ENCODE assay signal across 27 cellular contexts in the genomic region with DNA sequence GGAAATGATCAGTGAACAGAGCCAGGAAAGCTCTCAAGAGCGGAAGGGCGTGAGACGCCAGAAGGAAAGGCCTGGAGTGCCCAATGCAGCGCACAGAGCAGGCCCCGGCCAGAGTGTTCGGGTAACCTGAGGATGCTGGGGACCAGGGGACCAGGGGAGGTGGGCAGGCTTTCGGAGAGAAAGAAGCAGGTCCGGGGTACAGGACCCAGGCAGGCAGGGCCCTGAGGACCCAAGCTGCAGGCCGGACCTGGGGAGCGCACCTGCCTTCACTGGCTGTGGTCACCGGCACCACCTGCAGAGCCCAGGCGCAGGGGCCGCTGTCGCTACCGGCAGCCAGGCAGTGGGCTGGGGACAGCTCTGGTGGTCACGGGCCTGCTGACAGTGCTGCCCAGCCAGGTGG.
A peak's percentile ranks its signal among the peaks of the same experiment; 100 is the strongest.
DNase-seq lines count a peak whose midpoint lies in the region; ATAC-seq, FAIRE-seq and TF ChIP-seq lines count a peak whose summit lies in the region.
"Had no signal": no experiment of that assay in that cellular context is flagged by ENCODE, and none has a peak within 500 bp of the region (broad histone marks: within the 10 kb centered on the region; RNA-seq: fewer than 3 reads in every experiment).

No MANE protein-coding gene starts in this region.

- H4K20me1 ChIP-seq in HepG2 (ENCODE audit: insufficient read depth, low read length): no peaks in the 10 kb centered on the region

- CTCF ChIA-PET in HepG2 (lab: Yijun Ruan, JAX; ENCODE audit: low intra/inter-chr PET ratio, low total read pairs): no interaction called here
- CTCF ChIA-PET in naive thymus-derived CD4-positive, alpha-beta T cell (lab: Charles Lee): no interaction called here

- peaks cover 5 to 23% (median 8%) of the 10 kb centered on the region in 5 donors for H3K36me3 Mint-ChIP-seq in naive thymus-derived CD4-positive, alpha-beta T cell
- H3K36me3 Mint-ChIP-seq in T-helper 2 cell treated with Interferon-gamma antibody and Interleukin-4, amounts not matched to agents 5 μg/mL and 100 μg/mL, for 36 hours (ENCODE audit: low read depth): peaks cover 7% of the 10 kb centered on the region
- H3K36me3 Mint-ChIP-seq: stimulated activated effector memory CD8-positive, alpha-beta T cell treated with anti-CD3 and anti-CD28 coated beads, Interleukin-12 subunit alpha, Interleukin-12 subunit beta, amount 100 ng/mL, for 72 hours had no signal

- H3K9ac ChIP-seq in liver (ENCODE audit: low read depth in 1 of 2, low read length in 2 of 2): no peak overlapping the region
- H3K9ac ChIP-seq in HepG2 (ENCODE audit: insufficient read depth, low read depth, low read length): no peak overlapping the region
- H3K9ac ChIP-seq: parathyroid adenoma had no signal

- H3K4me3 Mint-ChIP-seq in naive thymus-derived CD4-positive, alpha-beta T cell: peak overlapping the region in 6 of 10 donors; percentile 1 to 70 (median 39)
- H3K4me3 Mint-ChIP-seq in T-helper 2 cell treated with Interferon-gamma antibody and Interleukin-4, amounts not matched to agents 5 μg/mL and 100 μg/mL, for 36 hours: no peak overlapping the region
- H3K4me3 Mint-ChIP-seq: activated naive CD8-positive, alpha-beta T cell treated with anti-CD3 and anti-CD28 coated beads for 36 hours; activated T-helper 1 cell treated with anti-CD3 and anti-CD28 coated beads, Interleukin-12 subunit alpha, Interleukin-12 subunit beta, Interleukin-2, Interleukin-4 antibody, amounts not matched to agents 30 ng/mL and 10 ng/mL and 1 ng/mL, durations not matched to agents 14 hours and 24 hours and 36 hours; CD4-positive, alpha-beta memory T cell; effector memory CD8-positive, alpha-beta T cell; stimulated activated effector memory CD8-positive, alpha-beta T cell treated with anti-CD3 and anti-CD28 coated beads, Interleukin-12 subunit alpha, Interleukin-12 subunit beta, amount 100 ng/mL, for 72 hours had no signal

- FAIRE-seq in HepG2 (lab: Jason Lieb, UNC): no peak
- FAIRE-seq: colon, keratinocyte had no signal

- ATAC-seq in HepG2: no peak
- no peak for ATAC-seq in naive thymus-derived CD4-positive, alpha-beta T cell
- ATAC-seq: effector memory CD8-positive, alpha-beta T cell; gastroesophageal sphincter; HCT116; stimulated activated effector memory CD8-positive, alpha-beta T cell treated with anti-CD3 and anti-CD28 coated beads, Interleukin-12 subunit alpha, Interleukin-12 subunit beta, amount 100 ng/mL, for 72 hours had no signal

- no peak for DNase-seq in HepG2 (ENCODE audit: low spot score)
- peak; percentile 15 for DNase-seq in cerebellar cortex (ENCODE audit: low spot score)
- peak in 1 of 9 donors; percentile 15 for DNase-seq in naive thymus-derived CD4-positive, alpha-beta T cell
- no peak for DNase-seq in DMS53 treated with DMSO at 0.1 percent for 48 hours (lab: John Stamatoyannopoulos, UW; ENCODE audit: unreplicated experiment)
- no peak for DNase-seq in T-helper 2 cell treated with Interferon-gamma antibody and Interleukin-4, amounts not matched to agents 5 μg/mL and 100 μg/mL, for 36 hours (ENCODE audit: low spot score)
- DNase-seq in cerebellar nuclear complex (lab: John Stamatoyannopoulos, UW): no peak
- DNase-seq: activated naive CD8-positive, alpha-beta T cell treated with anti-CD3 and anti-CD28 coated beads for 36 hours; CD4-positive, alpha-beta memory T cell; effector memory CD8-positive, alpha-beta T cell; esophagus squamous epithelium; GF-D8; KG1; mesenchymal stem cell; NCI-H146; NCI-H2171 treated with DMSO at 0.1 percent for 48 hours; OCI-M1; stimulated activated CD4-positive, alpha-beta T cell treated with anti-CD3 and anti-CD28 coated beads, Interleukin-1b, Interleukin-23, amount 100 ng/mL, for 48 hours had no signal

- no peak overlapping the region for H2AFZ ChIP-seq in HepG2 (ENCODE audit: low read length)
- H2AFZ ChIP-seq: parathyroid adenoma had no signal

- in situ Hi-C loops in HepG2 (cut with HindIII; ENCODE audit: extremely low pct_ligation_motif_present, low pct_unique_long_range_greater_than_20kb): no loop called here

- POLR2A ChIA-PET in HepG2 (lab: Yijun Ruan, JAX): no interaction called here
- POLR2A ChIA-PET in naive thymus-derived CD4-positive, alpha-beta T cell (lab: Charles Lee): interaction anchor here (1.4 kb wide), 1 partner anchor 31 kb away, joined by 5 read pairs; no protein-coding TSS in a partner anchor

- no TSS peak for BruUV-seq in HepG2 (replicated peaks; lab: Mats Ljungman, UMichigan)

- no peak for TF ChIP-seq EP300 in HepG2 (IDR thresholded peaks at IDR 0.05; ENCODE audit: low read depth in 2 of 2, low read length in 2 of 2)
- no peak for TF ChIP-seq EP300 in HepG2 (CRISPR knock-in tag; IDR thresholded peaks at IDR 0.05; ENCODE audit: borderline replicate concordance)

- no peaks in the 10 kb centered on the region for H3K79me2 ChIP-seq in HepG2 (ENCODE audit: insufficient read depth, low read length)
- H3K79me2 ChIP-seq: parathyroid adenoma had no signal

- H3K36me3 ChIP-seq in liver (ENCODE audit: control insufficient read depth in 4 of 4, insufficient read depth in 3 of 4, low read depth in 1 of 4, low read length in 3 of 4): no peaks in the 10 kb centered on the region
- H3K36me3 ChIP-seq in HepG2 (replicated peaks in 1 of 2; ENCODE audit: control insufficient read depth in 1 of 2, insufficient read depth in 2 of 2, low read length in 2 of 2): peaks cover 5 to 18% of the 10 kb centered on the region in 2 experiments; a peak in 3 of 5 replicates
- peaks cover 0 to 6% (median 3%) of the 10 kb centered on the region in 3 experiments for H3K36me3 ChIP-seq in naive thymus-derived CD4-positive, alpha-beta T cell (ENCODE audit: control insufficient read depth in 2 of 3, insufficient read depth in 3 of 3, low read length in 3 of 3)
- H3K36me3 ChIP-seq: vagina had no signal

- peaks cover 2 to 13% (median 5%) of the 10 kb centered on the region in 4 donors for H3K4me1 ChIP-seq in liver (ENCODE audit: control insufficient read depth in 4 of 4, insufficient read depth in 4 of 4, low read length in 3 of 4)
- no peaks in the 10 kb centered on the region for H3K4me1 ChIP-seq in HepG2 (ENCODE audit: insufficient read depth, low read length)
- H3K4me1 ChIP-seq in naive thymus-derived CD4-positive, alpha-beta T cell (ENCODE audit: control insufficient read depth in 2 of 2, insufficient read depth in 2 of 2, low read length in 2 of 2): peaks cover 0 to 31% of the 10 kb centered on the region in 2 donors
- H3K4me1 ChIP-seq: gastroesophageal sphincter, parathyroid adenoma, suprapubic skin, vagina had no signal

- peaks cover 0 to 1% (median 0%) of the 10 kb centered on the region in 11 donors for H3K9me3 Mint-ChIP-seq in naive thymus-derived CD4-positive, alpha-beta T cell
- no peaks in the 10 kb centered on the region for H3K9me3 Mint-ChIP-seq in T-helper 2 cell treated with Interferon-gamma antibody and Interleukin-4, amounts not matched to agents 5 μg/mL and 100 μg/mL, for 36 hours
- H3K9me3 Mint-ChIP-seq: activated naive CD8-positive, alpha-beta T cell treated with anti-CD3 and anti-CD28 coated beads for 36 hours; activated T-helper 1 cell treated with anti-CD3 and anti-CD28 coated beads, Interleukin-12 subunit alpha, Interleukin-12 subunit beta, Interleukin-2, Interleukin-4 antibody, amounts not matched to agents 30 ng/mL and 10 ng/mL and 1 ng/mL, durations not matched to agents 14 hours and 24 hours and 36 hours; stimulated activated effector memory CD8-positive, alpha-beta T cell treated with anti-CD3 and anti-CD28 coated beads, Interleukin-12 subunit alpha, Interleukin-12 subunit beta, amount 100 ng/mL, for 72 hours had no signal

- WGBS in liver: 88% methylated on average over 16 of the region's 16 CpGs
- WGBS in HepG2 (ENCODE audit: low lambda C conversion rate): 89% methylated on average over 13 of the region's 16 CpGs

- H3K27ac ChIP-seq in liver (ENCODE audit: low read depth in 1 of 2, low read length in 2 of 2): peak overlapping the region; percentile 3 to 46
- H3K27ac ChIP-seq in HepG2 (ENCODE audit: extremely low read length, insufficient read depth, low read length): no peak overlapping the region
- no peak overlapping the region for H3K27ac ChIP-seq in naive thymus-derived CD4-positive, alpha-beta T cell (ENCODE audit: low read depth, low read length)
- H3K27ac ChIP-seq: esophagus squamous epithelium, gastroesophageal sphincter, parathyroid adenoma, suprapubic skin, vagina had no signal

- H3K27me3 ChIP-seq in liver (ENCODE audit: control insufficient read depth in 4 of 4, insufficient read depth in 4 of 4, low read length in 3 of 4) (no peaks in the 10 kb centered on the region), HepG2 (ENCODE audit: control insufficient read depth in 1 of 2, insufficient read depth in 2 of 2, low read length in 2 of 2) (no peaks in the 10 kb centered on the region)
- H3K27me3 ChIP-seq in naive thymus-derived CD4-positive, alpha-beta T cell (ENCODE audit: control insufficient read depth in 2 of 2, insufficient read depth in 2 of 2, low read length in 2 of 2): no peaks in the 10 kb centered on the region
- H3K27me3 ChIP-seq: esophagus squamous epithelium, gastroesophageal sphincter, suprapubic skin, vagina had no signal

- no peak for TF ChIP-seq RAD21 in liver (IDR thresholded peaks at IDR 0.05)
- TF ChIP-seq RAD21 in HepG2 (CRISPR knock-in tag; IDR thresholded peaks at IDR 0.05): no peak

- no peak overlapping the region for H3K4me3 ChIP-seq in liver (ENCODE audit: low read depth in 1 of 3, low read length in 3 of 3)
- H3K4me3 ChIP-seq in HepG2 (replicated peaks in 1 of 3; ENCODE audit: insufficient read depth in 1 of 3, low read depth in 2 of 3, low read length in 3 of 3): no peak overlapping the region
- no peak overlapping the region for H3K4me3 ChIP-seq in naive thymus-derived CD4-positive, alpha-beta T cell (ENCODE audit: low read length)
- H3K4me3 ChIP-seq: esophagus squamous epithelium, gastroesophageal sphincter, suprapubic skin, vagina had no signal

- H3K4me2 ChIP-seq in HepG2 (ENCODE audit: low read depth, low read length): no peak overlapping the region

- peaks cover 7 to 56% (median 45%) of the 10 kb centered on the region in 7 donors for H3K4me1 Mint-ChIP-seq in naive thymus-derived CD4-positive, alpha-beta T cell
- peaks cover 6% of the 10 kb centered on the region for H3K4me1 Mint-ChIP-seq in T-helper 2 cell treated with Interferon-gamma antibody and Interleukin-4, amounts not matched to agents 5 μg/mL and 100 μg/mL, for 36 hours (ENCODE audit: low read depth)

- no peak for TF ChIP-seq POLR2A in HepG2 (IDR thresholded peaks at IDR 0.05; ENCODE audit: insufficient read depth in 1 of 2, low read depth in 2 of 2, low read length in 2 of 2)

- no peak for TF ChIP-seq CTCF in liver (IDR thresholded peaks at IDR 0.05; ENCODE audit: low read depth, low read length, missing input control)
- TF ChIP-seq CTCF in HepG2 (CRISPR knock-in tag; IDR thresholded peaks at IDR 0.05): no peak

- intact Hi-C loops in HepG2 (cut with micrococcal nuclease; ENCODE audit: unreplicated experiment): no loop called here
- intact Hi-C loops in naive thymus-derived CD4-positive, alpha-beta T cell (cut with micrococcal nuclease): loop anchor here (5.0 to 10.0 kb wide), 2 partner anchors 52 to 60 kb away; no protein-coding TSS in a partner anchor

- H3K27ac Mint-ChIP-seq in naive thymus-derived CD4-positive, alpha-beta T cell: peak overlapping the region in 8 of 9 donors; percentile 16 to 93 (median 84)
- H3K27ac Mint-ChIP-seq in T-helper 2 cell treated with Interferon-gamma antibody and Interleukin-4, amounts not matched to agents 5 μg/mL and 100 μg/mL, for 36 hours: no peak overlapping the region
- H3K27ac Mint-ChIP-seq: activated naive CD8-positive, alpha-beta T cell treated with anti-CD3 and anti-CD28 coated beads for 36 hours; activated T-helper 1 cell treated with anti-CD3 and anti-CD28 coated beads, Interleukin-12 subunit alpha, Interleukin-12 subunit beta, Interleukin-2, Interleukin-4 antibody, amounts not matched to agents 30 ng/mL and 10 ng/mL and 1 ng/mL, durations not matched to agents 14 hours and 24 hours and 36 hours; effector memory CD8-positive, alpha-beta T cell had no signal

- H3K9me3 ChIP-seq in liver (ENCODE audit: control insufficient read depth in 4 of 4, low read length in 3 of 4) (no peaks in the 10 kb centered on the region), HepG2 (ENCODE audit: low read length) (no peaks in the 10 kb centered on the region)
- no peaks in the 10 kb centered on the region for H3K9me3 ChIP-seq in naive thymus-derived CD4-positive, alpha-beta T cell (ENCODE audit: control insufficient read depth in 2 of 3, low read length in 3 of 3)
- H3K9me3 ChIP-seq: esophagus squamous epithelium, gastroesophageal sphincter, suprapubic skin, vagina had no signal

- H3K27me3 Mint-ChIP-seq in naive thymus-derived CD4-positive, alpha-beta T cell: no peaks in the 10 kb centered on the region
- no peaks in the 10 kb centered on the region for H3K27me3 Mint-ChIP-seq in T-helper 2 cell treated with Interferon-gamma antibody and Interleukin-4, amounts not matched to agents 5 μg/mL and 100 μg/mL, for 36 hours (ENCODE audit: low read depth)
- H3K27me3 Mint-ChIP-seq: activated naive CD8-positive, alpha-beta T cell treated with anti-CD3 and anti-CD28 coated beads for 36 hours; CD4-positive, alpha-beta memory T cell; effector memory CD8-positive, alpha-beta T cell had no signal

Comparison
In these comparisons a context has a peak if more than half of its experiments do, and no peak if none do; other contexts are left out.
1. H3K27ac ChIP-seq: peak in liver (2 of 2); none in HepG2 (single experiment) and naive thymus-derived CD4-positive, alpha-beta T cell (single experiment).